ENCODE assay signal across 16 cellular contexts in the genomic region with DNA sequence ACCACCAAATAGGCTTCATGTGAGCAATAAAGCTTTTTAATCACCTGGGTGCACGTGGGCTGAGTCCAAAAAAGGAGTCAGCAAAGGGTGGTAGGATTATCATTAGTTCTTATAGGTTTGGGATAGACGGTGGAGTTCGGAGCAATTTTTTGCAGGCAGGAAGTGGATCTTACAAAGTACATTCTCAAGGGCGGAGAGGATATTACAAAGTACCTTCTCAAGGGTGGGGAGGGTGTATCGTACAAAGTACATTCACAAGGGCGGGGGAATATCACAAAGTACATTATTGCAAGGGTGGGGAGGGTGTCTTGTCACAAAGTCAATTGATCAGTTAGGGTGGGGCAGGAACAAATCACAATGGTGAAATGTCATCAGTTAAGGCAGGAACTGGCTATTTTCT. TPM values are rescaled to one million over a fixed set of nuclear protein-coding genes. Genes with fewer than 3 reads are reported as not detected.
"Had no signal": no experiment of that assay in that cellular context is flagged by ENCODE, and none has a peak within 500 bp of the region (broad histone marks: within the 10 kb centered on the region; RNA-seq: fewer than 3 reads in every experiment).

No MANE protein-coding gene starts in this region.

RNA-seq across cellular contexts. Expression of a gene that starts 8.6 kb away (rescaled TPM):
- total RNA-seq: hepatocyte, kidney, kidney epithelial cell, left cardiac atrium, left lung, left ventricle myocardium inferior, left ventricle myocardium superior, lower lobe of right lung, lung, mammary epithelial cell, mesenteric fat pad, mesothelial cell of epicardium, mucosa of gallbladder, myocyte had no signal
- polyA plus RNA-seq: hepatocyte, immature natural killer cell, liver, mammary epithelial cell had no signal
